ENCODE assay signal across 16 cellular contexts in genomic region chr11:78205691-78206090, GRCh38. TPM values are rescaled to one million over a fixed set of nuclear protein-coding genes. Genes with fewer than 3 reads are reported as not detected.
DNase-seq lines count a peak whose midpoint lies in the region; ATAC-seq and TF ChIP-seq lines count a peak whose summit lies in the region.
"Had no signal": no experiment of that assay in that cellular context is flagged by ENCODE, and none has a peak within 500 bp of the region (broad histone marks: within the 10 kb centered on the region; RNA-seq: fewer than 3 reads in every experiment).

No MANE protein-coding gene starts in this region.

- peak; percentile 3 for DNase-seq in activated naive CD4-positive, alpha-beta T cell treated with anti-CD3 and anti-CD28 coated beads, Interleukin-2, amount 10 ng/mL, durations not matched to agents 7 days and 5 days
- no peak for DNase-seq in activated naive CD4-positive, alpha-beta T cell treated with anti-CD3 and anti-CD28 coated beads, Interleukin-2, amount 50 U/mL, for 72 hours (ENCODE audit: low spot score in 2 of 2)
- peak in 1 of 10 experiments; percentile 7 for DNase-seq in CD4-positive, alpha-beta T cell
- DNase-seq in ascending aorta (ENCODE audit: low spot score in 2 of 2) = no peak
- DNase-seq in naive thymus-derived CD4-positive, alpha-beta T cell = no peak
- no peak for DNase-seq in foreskin keratinocyte
- no peak for DNase-seq in NCI-H510A treated with DMSO at 0.1 percent for 48 hours (lab: John Stamatoyannopoulos, UW)
- DNase-seq: 8988T; Calu3; CD8-positive, alpha-beta T cell; DMS79 treated with DMSO at 0.1 percent for 48 hours; GF-D8; H9 had no signal

- TF ChIP-seq CTCF in CD4-positive, alpha-beta T cell (IDR thresholded peaks at IDR 0.05) = no peak
- TF ChIP-seq CTCF in ascending aorta (IDR thresholded peaks at IDR 0.05) (no peak), foreskin keratinocyte (conservative IDR thresholded peaks at IDR 0.05) (no peak)

- no peak overlapping the region for H3K4me3 Mint-ChIP-seq in activated naive CD4-positive, alpha-beta T cell treated with anti-CD3 and anti-CD28 coated beads, Interleukin-2, amount 10 ng/mL, durations not matched to agents 7 days and 5 days
- no peak overlapping the region for H3K4me3 Mint-ChIP-seq in CD4-positive, alpha-beta T cell
- H3K4me3 Mint-ChIP-seq in naive thymus-derived CD4-positive, alpha-beta T cell = no peak overlapping the region
- H3K4me3 Mint-ChIP-seq: CD14-positive monocyte; CD8-positive, alpha-beta T cell; H9 had no signal

- no peak overlapping the region for H3K27ac ChIP-seq in CD4-positive, alpha-beta T cell (ENCODE audit: low read depth, low read length)
- H3K27ac ChIP-seq in ascending aorta (peak overlapping the region; percentile 6 to 34), foreskin keratinocyte (no peak overlapping the region)
- H3K27ac ChIP-seq in naive thymus-derived CD4-positive, alpha-beta T cell (ENCODE audit: low read depth, low read length) = no peak overlapping the region
- H3K27ac ChIP-seq: BLaER1 had no signal

- ATAC-seq in activated naive CD4-positive, alpha-beta T cell treated with anti-CD3 and anti-CD28 coated beads, Interleukin-2, amount 50 U/mL, for 72 hours = no peak
- no peak for ATAC-seq in CD4-positive, alpha-beta T cell (ENCODE audit: poor library complexity)
- no peak for ATAC-seq in naive thymus-derived CD4-positive, alpha-beta T cell
- no peak for ATAC-seq in GM21423 (IDR thresholded peaks at IDR 0.05; ENCODE audit: unreplicated experiment)
- no peak for ATAC-seq in foreskin keratinocyte
- ATAC-seq: CD8-positive, alpha-beta T cell had no signal

- no peaks in the 10 kb centered on the region for H3K4me1 ChIP-seq in ascending aorta
- peaks cover 19 to 32% of the 10 kb centered on the region in 2 donors for H3K4me1 ChIP-seq in naive thymus-derived CD4-positive, alpha-beta T cell (ENCODE audit: control insufficient read depth in 2 of 2, insufficient read depth in 2 of 2, low read length in 2 of 2)
- H3K4me1 ChIP-seq in foreskin keratinocyte = no peaks in the 10 kb centered on the region

- H3K36me3 Mint-ChIP-seq in activated naive CD4-positive, alpha-beta T cell treated with anti-CD3 and anti-CD28 coated beads, Interleukin-2, amount 10 ng/mL, durations not matched to agents 7 days and 5 days = peaks cover 54% of the 10 kb centered on the region
- peaks cover 10 to 21% of the 10 kb centered on the region in 2 donors for H3K36me3 Mint-ChIP-seq in activated naive CD4-positive, alpha-beta T cell treated with anti-CD3 and anti-CD28 coated beads, Interleukin-2, amount 50 U/mL, for 72 hours
- H3K36me3 Mint-ChIP-seq in CD4-positive, alpha-beta T cell (ENCODE audit: low read depth) = peaks cover 49% of the 10 kb centered on the region
- peaks cover 10 to 46% (median 24%) of the 10 kb centered on the region in 5 donors for H3K36me3 Mint-ChIP-seq in naive thymus-derived CD4-positive, alpha-beta T cell

- H3K27me3 Mint-ChIP-seq in activated naive CD4-positive, alpha-beta T cell treated with anti-CD3 and anti-CD28 coated beads, Interleukin-2, amount 10 ng/mL, durations not matched to agents 7 days and 5 days = no peaks in the 10 kb centered on the region
- no peaks in the 10 kb centered on the region for H3K27me3 Mint-ChIP-seq in CD4-positive, alpha-beta T cell
- no peaks in the 10 kb centered on the region for H3K27me3 Mint-ChIP-seq in naive thymus-derived CD4-positive, alpha-beta T cell

- no peaks in the 10 kb centered on the region for H3K27me3 ChIP-seq in CD4-positive, alpha-beta T cell (ENCODE audit: control insufficient read depth, insufficient read depth, low read length)
- H3K27me3 ChIP-seq in ascending aorta (no peaks in the 10 kb centered on the region), foreskin keratinocyte (no peaks in the 10 kb centered on the region)
- no peaks in the 10 kb centered on the region for H3K27me3 ChIP-seq in naive thymus-derived CD4-positive, alpha-beta T cell (ENCODE audit: control insufficient read depth in 2 of 2, insufficient read depth in 2 of 2, low read length in 2 of 2)
- H3K27me3 ChIP-seq: BLaER1 had no signal

- peaks cover 48% of the 10 kb centered on the region for H3K4me1 Mint-ChIP-seq in activated naive CD4-positive, alpha-beta T cell treated with anti-CD3 and anti-CD28 coated beads, Interleukin-2, amount 10 ng/mL, durations not matched to agents 7 days and 5 days
- H3K4me1 Mint-ChIP-seq in CD4-positive, alpha-beta T cell (ENCODE audit: low read depth) = peaks cover 52% of the 10 kb centered on the region
- H3K4me1 Mint-ChIP-seq in naive thymus-derived CD4-positive, alpha-beta T cell = peaks cover 25 to 59% (median 47%) of the 10 kb centered on the region in 7 donors

- H3K4me3 ChIP-seq in ascending aorta = no peak overlapping the region
- no peak overlapping the region for H3K4me3 ChIP-seq in naive thymus-derived CD4-positive, alpha-beta T cell (ENCODE audit: low read length)
- H3K4me3 ChIP-seq: BLaER1 had no signal

- no peaks in the 10 kb centered on the region for H3K9me3 ChIP-seq in CD4-positive, alpha-beta T cell (ENCODE audit: control insufficient read depth, low read length)
- no peaks in the 10 kb centered on the region for H3K9me3 ChIP-seq in ascending aorta
- no peaks in the 10 kb centered on the region for H3K9me3 ChIP-seq in naive thymus-derived CD4-positive, alpha-beta T cell (ENCODE audit: control insufficient read depth in 2 of 3, low read length in 3 of 3)
- H3K9me3 ChIP-seq: BLaER1 had no signal

- H3K36me3 ChIP-seq in ascending aorta = peaks cover 52 to 84% of the 10 kb centered on the region in 2 donors
- H3K36me3 ChIP-seq in naive thymus-derived CD4-positive, alpha-beta T cell (ENCODE audit: control insufficient read depth in 2 of 3, insufficient read depth in 3 of 3, low read length in 3 of 3) = peaks cover 0 to 33% (median 0%) of the 10 kb centered on the region in 3 experiments

- no peak overlapping the region for H3K27ac Mint-ChIP-seq in activated naive CD4-positive, alpha-beta T cell treated with anti-CD3 and anti-CD28 coated beads, Interleukin-2, amount 10 ng/mL, durations not matched to agents 7 days and 5 days
- H3K27ac Mint-ChIP-seq in activated naive CD4-positive, alpha-beta T cell treated with anti-CD3 and anti-CD28 coated beads, Interleukin-2, amount 50 U/mL, for 72 hours = no peak overlapping the region
- peak overlapping the region; percentile 98 for H3K27ac Mint-ChIP-seq in CD4-positive, alpha-beta T cell
- H3K27ac Mint-ChIP-seq in naive thymus-derived CD4-positive, alpha-beta T cell = peak overlapping the region in 8 of 9 donors; percentile 77 to 100 (median 94)

- intact Hi-C loops in CD4-positive, alpha-beta T cell (cut with DNase I, micrococcal nuclease) = no loop called here
- intact Hi-C loops in ascending aorta (cut with DNase I) = no loop called here
- intact Hi-C loops in naive thymus-derived CD4-positive, alpha-beta T cell (cut with micrococcal nuclease) = no loop called here

- no peaks in the 10 kb centered on the region for H3K9me3 Mint-ChIP-seq in activated naive CD4-positive, alpha-beta T cell treated with anti-CD3 and anti-CD28 coated beads, Interleukin-2, amount 10 ng/mL, durations not matched to agents 7 days and 5 days
- no peaks in the 10 kb centered on the region for H3K9me3 Mint-ChIP-seq in activated naive CD4-positive, alpha-beta T cell treated with anti-CD3 and anti-CD28 coated beads, Interleukin-2, amount 50 U/mL, for 72 hours
- H3K9me3 Mint-ChIP-seq in CD4-positive, alpha-beta T cell = no peaks in the 10 kb centered on the region
- H3K9me3 Mint-ChIP-seq in naive thymus-derived CD4-positive, alpha-beta T cell = no peaks in the 10 kb centered on the region
- H3K9me3 Mint-ChIP-seq: CD8-positive, alpha-beta T cell; H9 had no signal

- CTCF ChIA-PET in activated naive CD4-positive, alpha-beta T cell treated with anti-CD3 and anti-CD28 coated beads, Interleukin-2, amount 10 ng/mL, durations not matched to agents 7 days and 5 days (lab: Charles Lee) = no interaction called here
- CTCF ChIA-PET in CD4-positive, alpha-beta T cell (lab: Charles Lee) = no interaction called here
- CTCF ChIA-PET in naive thymus-derived CD4-positive, alpha-beta T cell (lab: Charles Lee) = interaction anchor here (0.6 kb wide), 1 partner anchor 212 kb away, joined by 3 read pairs; no protein-coding TSS in a partner anchor

- POLR2A ChIA-PET in CD4-positive, alpha-beta T cell (lab: Charles Lee) = no interaction called here
- POLR2A ChIA-PET in naive thymus-derived CD4-positive, alpha-beta T cell (lab: Charles Lee) = no interaction called here

RNA-seq across cellular contexts. Expression of gene USP35, which starts 17.0 kb away (rescaled TPM):
- 10 to 100 TPM; 16.3 to 21.8 TPM for total RNA-seq in activated naive CD4-positive, alpha-beta T cell treated with anti-CD3 and anti-CD28 coated beads, Interleukin-2, amount 50 U/mL, for 72 hours
- total RNA-seq in CD4-positive, alpha-beta T cell = 10 to 100 TPM; 29.2 to 33.1 TPM
- 34.0 TPM for total RNA-seq in ascending aorta
- total RNA-seq in naive thymus-derived CD4-positive, alpha-beta T cell = 10 to 100 TPM; 11.3 to 19.2 (median 15.2) TPM
- polyA plus RNA-seq in naive thymus-derived CD4-positive, alpha-beta T cell = 1 to 10 TPM; 1.2 to 1.7 TPM
- 5.2 and 6.1 TPM in 2 replicates for total RNA-seq in foreskin keratinocyte
- polyA plus RNA-seq in foreskin keratinocyte = 3.3 and 3.7 TPM in 2 replicates

RNA-seq across cellular contexts. Expression of gene KCTD21, which starts 17.3 kb away (rescaled TPM):
- 10 to 100 TPM in 1 of 2 donors, 1 to 10 TPM in 1; 6.6 to 12.2 TPM for total RNA-seq in activated naive CD4-positive, alpha-beta T cell treated with anti-CD3 and anti-CD28 coated beads, Interleukin-2, amount 50 U/mL, for 72 hours
- total RNA-seq in CD4-positive, alpha-beta T cell = 1 to 10 TPM; 3.5 to 6.5 TPM
- total RNA-seq in ascending aorta (30.7 TPM), foreskin keratinocyte (6.1 and 6.7 TPM in 2 replicates)
- 10 to 100 TPM in 1 of 5 experiments, 1 to 10 TPM in 4; 3.5 to 12.2 (median 6.5) TPM for total RNA-seq in naive thymus-derived CD4-positive, alpha-beta T cell
- 1 to 10 TPM; 1.2 to 3.3 TPM for polyA plus RNA-seq in naive thymus-derived CD4-positive, alpha-beta T cell
- 3.8 and 3.9 TPM in 2 replicates for polyA plus RNA-seq in foreskin keratinocyte

Comparison
In these comparisons a context has a peak if more than half of its experiments do, and no peak if none do; other contexts are left out.
1. H3K27ac Mint-ChIP-seq: peak in CD4-positive, alpha-beta T cell (single experiment) and naive thymus-derived CD4-positive, alpha-beta T cell (8 of 9); none in activated naive CD4-positive, alpha-beta T cell treated with anti-CD3 and anti-CD28 coated beads, Interleukin-2, amount 10 ng/mL, durations not matched to agents 7 days and 5 days (single experiment) and activated naive CD4-positive, alpha-beta T cell treated with anti-CD3 and anti-CD28 coated beads, Interleukin-2, amount 50 U/mL, for 72 hours (0 of 2).
2. H3K27ac ChIP-seq: peak in ascending aorta (2 of 2); none in CD4-positive, alpha-beta T cell (single experiment), naive thymus-derived CD4-positive, alpha-beta T cell (single experiment) and foreskin keratinocyte (single experiment).